ENCODE assay signal across 8 cellular contexts in the genomic region with DNA sequence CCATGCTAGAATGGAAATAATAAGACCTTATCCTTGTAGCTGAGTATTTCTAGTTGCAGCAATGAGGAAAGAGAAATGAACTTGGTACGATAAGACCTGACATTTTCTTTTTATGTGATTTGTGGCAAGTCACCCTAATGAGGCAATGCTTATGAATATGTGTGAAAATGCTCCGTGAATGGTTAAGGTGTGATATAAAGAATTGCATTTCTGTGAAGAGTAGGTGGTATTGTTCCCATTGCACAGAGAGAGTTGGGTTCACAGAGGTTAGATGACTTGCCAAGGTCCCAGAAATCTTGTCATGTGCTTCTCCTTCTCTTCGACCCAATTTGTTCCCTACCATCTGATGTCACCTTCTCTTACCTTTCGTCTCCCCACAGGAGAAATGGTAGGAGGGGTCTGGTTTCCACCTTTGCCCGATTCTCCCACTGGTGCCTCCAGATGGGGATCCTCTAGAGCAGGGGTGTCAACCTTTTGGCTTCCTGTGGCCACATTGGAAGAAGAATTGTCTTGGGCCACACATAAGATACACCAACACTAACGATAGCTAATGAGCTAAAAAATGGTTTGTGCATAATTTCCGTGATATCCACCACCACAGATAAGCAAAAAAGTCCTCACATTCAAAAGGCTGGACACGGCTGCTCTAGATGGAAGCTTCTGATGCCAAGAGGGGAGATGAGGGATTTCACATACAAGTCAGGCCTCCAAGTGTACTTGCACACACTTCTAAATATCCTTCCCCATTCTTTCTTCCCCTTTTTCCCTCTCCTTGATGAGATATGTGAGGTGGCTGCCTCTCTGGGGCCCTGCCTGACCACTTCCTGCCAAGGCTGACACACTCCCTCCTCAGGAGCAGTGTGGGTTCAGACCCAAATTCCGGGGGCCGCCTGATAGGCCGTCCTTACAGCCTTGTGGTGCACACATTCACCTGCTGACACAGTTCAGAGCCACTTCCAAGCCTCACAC.
DNase-seq lines count a peak whose midpoint lies in the region; ATAC-seq and TF ChIP-seq lines count a peak whose summit lies in the region.

No MANE protein-coding gene starts in this region.

- POLR2A ChIA-PET in activated CD4-positive, alpha-beta memory T cell treated with anti-CD3 and anti-CD28 coated beads for 36 hours (lab: Charles Lee) = interaction anchor here (0.6 to 1.1 kb wide), 2 partner anchors 136 to 395 kb away, joined by 3 to 4 read pairs; no protein-coding TSS in a partner anchor

- H3K4me1 ChIP-seq in neutrophil (ENCODE audit: control insufficient read depth in 1 of 2, insufficient read depth in 1 of 2, low read depth in 1 of 2, low read length in 1 of 2) (peaks cover 43 to 50% of the 10 kb centered on the region in 2 experiments), gastroesophageal sphincter (no peaks in the 10 kb centered on the region)

- ATAC-seq in GM19328 (IDR thresholded peaks at IDR 0.05; ENCODE audit: unreplicated experiment) (peak; percentile 61), HG03342 (IDR thresholded peaks at IDR 0.05; ENCODE audit: unreplicated experiment) (peak; percentile 47), gastroesophageal sphincter (no peak)

- CTCF ChIA-PET in activated CD4-positive, alpha-beta memory T cell treated with anti-CD3 and anti-CD28 coated beads for 36 hours (lab: Charles Lee) = no interaction called here

- intact Hi-C loops in activated CD4-positive, alpha-beta memory T cell treated with anti-CD3 and anti-CD28 coated beads for 36 hours (cut with micrococcal nuclease) = loop anchor here (1.0 to 2.0 kb wide), 2 partner anchors 18 to 36 kb away; no protein-coding TSS in a partner anchor

- no peak for TF ChIP-seq EP300 in gastroesophageal sphincter (IDR thresholded peaks at IDR 0.05)

- H3K4me3 Mint-ChIP-seq in activated CD4-positive, alpha-beta memory T cell treated with anti-CD3 and anti-CD28 coated beads for 36 hours = no peak overlapping the region

- DNase-seq in activated CD4-positive, alpha-beta memory T cell treated with anti-CD3 and anti-CD28 coated beads for 36 hours = peak; percentile 74
- DNase-seq in DMS114 treated with DMSO at 0.1 percent for 48 hours (lab: John Stamatoyannopoulos, UW; ENCODE audit: unreplicated experiment) (no peak), NCI-H345 treated with DMSO at 0.1 percent for 48 hours (lab: John Stamatoyannopoulos, UW; ENCODE audit: unreplicated experiment) (no peak), mucosa of gallbladder (ENCODE audit: low spot score) (no peak)

- H3K9me3 Mint-ChIP-seq in activated CD4-positive, alpha-beta memory T cell treated with anti-CD3 and anti-CD28 coated beads for 36 hours = no peaks in the 10 kb centered on the region

- H3K36me3 ChIP-seq in neutrophil = peaks cover 90% of the 10 kb centered on the region
- H3K36me3 ChIP-seq in gastroesophageal sphincter = no peaks in the 10 kb centered on the region

- TF ChIP-seq POLR2A in gastroesophageal sphincter (IDR thresholded peaks at IDR 0.05) = no peak

- H3K4me3 ChIP-seq in neutrophil (ENCODE audit: low read depth in 1 of 2, low read length in 1 of 2) (peak overlapping the region; percentile 12 to 42), gastroesophageal sphincter (no peak overlapping the region)

- 83 to 100% methylated on average over 3 to 10 of the region's 11 CpGs for WGBS in gastroesophageal sphincter (ENCODE audit: low coverage in 1 of 2), 2 donors

- peak overlapping the region; percentile 72 for H3K27ac Mint-ChIP-seq in activated CD4-positive, alpha-beta memory T cell treated with anti-CD3 and anti-CD28 coated beads for 36 hours

- H3K36me3 Mint-ChIP-seq in activated CD4-positive, alpha-beta memory T cell treated with anti-CD3 and anti-CD28 coated beads for 36 hours = peaks cover 14% of the 10 kb centered on the region

- peaks cover 4% of the 10 kb centered on the region for H3K9me3 ChIP-seq in neutrophil
- no peaks in the 10 kb centered on the region for H3K9me3 ChIP-seq in gastroesophageal sphincter

- TF ChIP-seq CTCF in neutrophil (IDR thresholded peaks at IDR 0.05) (peak; percentile 38), gastroesophageal sphincter (IDR thresholded peaks at IDR 0.05) (no peak)

- H3K27me3 Mint-ChIP-seq in activated CD4-positive, alpha-beta memory T cell treated with anti-CD3 and anti-CD28 coated beads for 36 hours = no peaks in the 10 kb centered on the region

- H3K4me1 Mint-ChIP-seq in activated CD4-positive, alpha-beta memory T cell treated with anti-CD3 and anti-CD28 coated beads for 36 hours (ENCODE audit: low read depth) = peaks cover 19% of the 10 kb centered on the region

- H3K27ac ChIP-seq in neutrophil = peak overlapping the region; percentile 93
- H3K27ac ChIP-seq in gastroesophageal sphincter = no peak overlapping the region

- H3K27me3 ChIP-seq in neutrophil = no peaks in the 10 kb centered on the region
- H3K27me3 ChIP-seq in gastroesophageal sphincter = no peaks in the 10 kb centered on the region

Comparison
In these comparisons a context has a peak if more than half of its experiments do, and no peak if none do; other contexts are left out.
1. H3K4me3 ChIP-seq: peak in neutrophil (2 of 2); none in gastroesophageal sphincter (0 of 2).